Comparison of ENCODE assay signal across 21 cellular contexts in the genomic region with DNA sequence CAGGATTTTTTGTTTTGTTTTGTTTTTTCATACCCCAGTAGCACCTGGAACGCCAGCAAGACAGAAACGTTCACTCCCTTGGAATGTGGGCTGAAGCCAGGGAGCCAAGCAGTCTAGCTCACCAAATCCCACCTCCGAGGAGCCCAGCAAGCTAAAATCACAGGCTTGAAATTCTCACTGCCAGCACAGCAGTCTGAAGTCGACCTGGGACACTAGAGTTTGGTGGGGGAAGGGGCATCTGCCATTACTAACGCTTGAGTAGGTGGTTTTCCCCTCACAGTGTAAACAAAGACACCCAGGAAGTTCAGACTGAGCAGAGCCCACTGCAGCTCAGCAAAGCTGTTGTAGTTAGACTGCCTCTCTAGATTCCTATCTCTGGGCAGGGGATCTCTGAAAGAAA.
"Had no signal": no experiment of that assay in that cellular context is flagged by ENCODE, and none has a peak within 500 bp of the region (broad histone marks: within the 10 kb centered on the region; RNA-seq: fewer than 3 reads in every experiment).

No MANE protein-coding gene starts in this region.

- H3K4me3 Mint-ChIP-seq: activated CD8-positive, alpha-beta T cell treated with anti-CD3 and anti-CD28 coated beads for 36 hours; activated T-cell treated with anti-CD3 and anti-CD28 coated beads, Interleukin-2, amount 50 U/mL, for 72 hours; naive thymus-derived CD8-positive, alpha-beta T cell; stimulated activated effector memory CD8-positive, alpha-beta T cell treated with anti-CD3 and anti-CD28 coated beads, Interleukin-12 subunit alpha, Interleukin-12 subunit beta, amount 100 ng/mL, for 72 hours; WTC11 had no signal

- H3K27ac ChIP-seq: body of pancreas, gastroesophageal sphincter, hepatocyte, left ventricle myocardium inferior, neutrophil, parathyroid adenoma, uterus had no signal

- H3K27me3 Mint-ChIP-seq: activated CD8-positive, alpha-beta T cell treated with anti-CD3 and anti-CD28 coated beads for 36 hours had no signal

- H3K79me2 ChIP-seq: hepatocyte, parathyroid adenoma had no signal

- FAIRE-seq: kidney, TTC549 had no signal

- H3K36me3 Mint-ChIP-seq: stimulated activated effector memory CD8-positive, alpha-beta T cell treated with anti-CD3 and anti-CD28 coated beads, Interleukin-12 subunit alpha, Interleukin-12 subunit beta, amount 100 ng/mL, for 72 hours; WTC11 had no signal

- H3K27ac Mint-ChIP-seq: activated CD8-positive, alpha-beta T cell treated with anti-CD3 and anti-CD28 coated beads for 36 hours; activated naive CD4-positive, alpha-beta T cell treated with anti-CD3 and anti-CD28 coated beads, Interleukin-2, amount 50 U/mL, for 72 hours; activated T-cell treated with anti-CD3 and anti-CD28 coated beads, Interleukin-2, amount 50 U/mL, for 72 hours; naive thymus-derived CD8-positive, alpha-beta T cell; stimulated activated effector memory CD8-positive, alpha-beta T cell treated with anti-CD3 and anti-CD28 coated beads, Interleukin-12 subunit alpha, Interleukin-12 subunit beta, amount 100 ng/mL, for 72 hours; WTC11 had no signal

- H3K9me3 ChIP-seq: body of pancreas, gastroesophageal sphincter, neutrophil, uterus had no signal

- H3K4me1 Mint-ChIP-seq: naive thymus-derived CD8-positive, alpha-beta T cell; stimulated activated effector memory CD8-positive, alpha-beta T cell treated with anti-CD3 and anti-CD28 coated beads, Interleukin-12 subunit alpha, Interleukin-12 subunit beta, amount 100 ng/mL, for 72 hours; WTC11 had no signal

- H3K9ac ChIP-seq: parathyroid adenoma had no signal

- DNase-seq: activated CD4-positive, alpha-beta T cell treated with anti-CD3 and anti-CD28 coated beads for 48 hours; activated CD8-positive, alpha-beta memory T cell treated with anti-CD3 and anti-CD28 coated beads, Interleukin-2, amount 50 U/mL, for 4 hours; activated CD8-positive, alpha-beta T cell treated with anti-CD3 and anti-CD28 coated beads for 36 hours; activated gamma-delta T cell; activated T-cell treated with anti-CD3 and anti-CD28 coated beads, Interleukin-2, amount 50 U/mL, for 72 hours; body of pancreas; caudate nucleus; erythroblast; kidney; left ventricle myocardium inferior; naive thymus-derived CD8-positive, alpha-beta T cell; T-helper 2 cell; uterus had no signal

- H3K4me1 ChIP-seq: body of pancreas, gastroesophageal sphincter, left ventricle myocardium inferior, parathyroid adenoma, uterus had no signal

- H2AFZ ChIP-seq: hepatocyte, parathyroid adenoma had no signal

- H3K4me2 ChIP-seq: hepatocyte had no signal

- ATAC-seq: activated CD8-positive, alpha-beta T cell treated with anti-CD3 and anti-CD28 coated beads for 36 hours; activated naive CD4-positive, alpha-beta T cell treated with anti-CD3 and anti-CD28 coated beads, Interleukin-2, amount 50 U/mL, for 72 hours; activated T-cell treated with anti-CD3 and anti-CD28 coated beads, Interleukin-2, amount 50 U/mL, for 72 hours; body of pancreas; gastroesophageal sphincter; naive thymus-derived CD8-positive, alpha-beta T cell; stimulated activated effector memory CD8-positive, alpha-beta T cell treated with anti-CD3 and anti-CD28 coated beads, Interleukin-12 subunit alpha, Interleukin-12 subunit beta, amount 100 ng/mL, for 72 hours; WTC11 had no signal

- H3K36me3 ChIP-seq: gastroesophageal sphincter, left ventricle myocardium inferior, neutrophil, uterus had no signal

- H3K27me3 ChIP-seq: body of pancreas, gastroesophageal sphincter, hepatocyte, neutrophil, uterus had no signal

- H3K4me3 ChIP-seq: body of pancreas, gastroesophageal sphincter, hepatocyte, left ventricle myocardium inferior, uterus had no signal
